In the genomic region with DNA sequence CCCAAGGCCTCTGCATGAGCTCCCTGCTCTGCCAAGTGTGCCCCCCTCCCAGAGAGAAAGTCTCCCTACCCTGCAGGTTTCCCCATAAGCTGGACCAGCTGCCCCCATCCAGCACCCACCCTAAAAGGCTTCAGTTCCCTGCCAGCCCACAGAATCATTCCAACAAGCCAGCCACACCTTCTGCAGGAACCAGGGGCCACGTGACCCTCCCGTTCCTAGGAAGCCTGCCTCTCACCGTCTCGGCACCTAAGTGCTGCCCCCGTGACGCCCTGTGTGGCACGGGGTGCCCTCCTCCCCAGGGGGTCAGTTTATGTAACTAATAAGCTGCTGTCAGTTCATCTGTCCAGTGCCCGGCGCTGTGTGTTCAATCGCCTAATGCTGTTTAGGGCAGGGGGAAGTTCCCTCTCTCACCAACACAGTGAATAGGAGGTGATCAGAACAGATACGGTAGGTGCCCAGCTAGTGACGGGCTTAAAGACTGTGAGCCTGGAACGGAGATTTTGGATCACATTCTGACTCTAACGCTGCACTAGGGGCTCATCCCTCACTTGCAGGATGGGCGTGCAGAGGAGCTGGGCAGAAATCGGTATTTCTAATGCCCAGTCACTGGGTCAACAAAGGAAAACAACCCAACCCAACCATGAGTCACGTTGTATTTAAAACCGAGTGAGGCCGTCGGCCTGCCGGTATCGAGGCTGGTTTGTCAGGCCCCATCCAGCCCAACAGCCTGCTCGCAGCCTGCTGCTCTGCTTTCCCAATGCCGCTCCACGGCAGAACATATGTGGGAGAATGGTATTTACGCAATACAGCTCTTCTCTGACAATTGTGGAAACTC, we compare ENCODE assay signal across 17 cellular contexts.
"Had no signal": no experiment of that assay in that cellular context is flagged by ENCODE, and none has a peak within 500 bp of the region (broad histone marks: within the 10 kb centered on the region; RNA-seq: fewer than 3 reads in every experiment).

No MANE protein-coding gene starts in this region.

- H3K4me1 ChIP-seq: colonic mucosa, gastroesophageal sphincter, left lung had no signal

- H3K9me3 Mint-ChIP-seq: activated naive CD8-positive, alpha-beta T cell treated with anti-CD3 and anti-CD28 coated beads, Interleukin-2, amount 10 ng/mL, durations not matched to agents 7 days and 5 days; memory B cell had no signal

- H3K27ac ChIP-seq: colonic mucosa, gastroesophageal sphincter, left lung, ovary, stomach had no signal

- H3K27ac Mint-ChIP-seq: activated naive CD8-positive, alpha-beta T cell treated with anti-CD3 and anti-CD28 coated beads, Interleukin-2, amount 10 ng/mL, durations not matched to agents 7 days and 5 days; memory B cell; nephron progenitor cell had no signal

- H3K4me3 ChIP-seq: colonic mucosa, gastroesophageal sphincter, left lung, ovary, stomach had no signal

- H3K36me3 Mint-ChIP-seq: activated naive CD8-positive, alpha-beta T cell treated with anti-CD3 and anti-CD28 coated beads, Interleukin-2, amount 10 ng/mL, durations not matched to agents 7 days and 5 days had no signal

- H3K27me3 ChIP-seq: colonic mucosa, gastroesophageal sphincter, left lung, ovary, stomach had no signal

- ATAC-seq: gastroesophageal sphincter, left lung had no signal

- H3K4me1 Mint-ChIP-seq: activated naive CD8-positive, alpha-beta T cell treated with anti-CD3 and anti-CD28 coated beads, Interleukin-2, amount 10 ng/mL, durations not matched to agents 7 days and 5 days; memory B cell had no signal

- DNase-seq: activated CD4-positive, alpha-beta T cell treated with anti-CD3 and anti-CD28 coated beads, Interleukin-2, amount 50 U/mL, for 48 hours; activated CD4-positive, CD25-positive, alpha-beta regulatory T cell treated with anti-CD3 and anti-CD28 coated beads, Interleukin-2, amount 50 U/mL, for 72 hours; activated gamma-delta T cell; activated naive CD8-positive, alpha-beta T cell treated with anti-CD3 and anti-CD28 coated beads, Interleukin-2, amount 10 ng/mL, durations not matched to agents 7 days and 5 days; activated T-cell treated with anti-CD3 and anti-CD28 coated beads, Interleukin-2, amount 50 U/mL, for 48 hours; aorta; caudate nucleus; colonic mucosa; effector CD4-positive, alpha-beta T cell; nephron progenitor cell; ovary; stimulated activated CD4-positive, alpha-beta T cell treated with anti-CD3 and anti-CD28 coated beads, Interleukin-15, amount 100 ng/mL, for 24 hours; stimulated activated CD4-positive, alpha-beta T cell treated with anti-CD3 and anti-CD28 coated beads, Interleukin-4, amount 100 ng/mL, for 24 hours; stomach had no signal

- H3K27me3 Mint-ChIP-seq: activated naive CD8-positive, alpha-beta T cell treated with anti-CD3 and anti-CD28 coated beads, Interleukin-2, amount 10 ng/mL, durations not matched to agents 7 days and 5 days; memory B cell had no signal

- H3K9me3 ChIP-seq: colonic mucosa, gastroesophageal sphincter, left lung, ovary had no signal

- H3K4me3 Mint-ChIP-seq: activated naive CD8-positive, alpha-beta T cell treated with anti-CD3 and anti-CD28 coated beads, Interleukin-2, amount 10 ng/mL, durations not matched to agents 7 days and 5 days; memory B cell; nephron progenitor cell had no signal

- H3K36me3 ChIP-seq: colonic mucosa, ovary had no signal
